Comparison of ENCODE assay signal across 17 cellular contexts in genomic region chr1:37549341-37549740, GRCh38. TPM values are rescaled to one million over a fixed set of nuclear protein-coding genes. Genes with fewer than 3 reads are reported as not detected.
A peak's percentile ranks its signal among the peaks of the same experiment; 100 is the strongest.
DNase-seq lines count a peak whose midpoint lies in the region; ATAC-seq and TF ChIP-seq lines count a peak whose summit lies in the region.
"Had no signal": no experiment of that assay in that cellular context is flagged by ENCODE, and none has a peak within 500 bp of the region (broad histone marks: within the 10 kb centered on the region; RNA-seq: fewer than 3 reads in every experiment).

No MANE protein-coding gene starts in this region.

- H3K4me1 ChIP-seq in Loucy (ENCODE audit: insufficient read depth, low read length, poor library complexity, severe bottlenecking): peaks cover 28% of the 10 kb centered on the region
- H3K4me1 ChIP-seq in trophoblast cell (ENCODE audit: control insufficient read depth in 1 of 2, insufficient read depth in 2 of 2, low read length in 2 of 2): peaks cover 2 to 8% of the 10 kb centered on the region in 2 experiments

- H3K36me3 Mint-ChIP-seq in activated T-cell treated with anti-CD3 and anti-CD28 coated beads, Interleukin-2, amount 50 U/mL, for 72 hours (ENCODE audit: insufficient read depth in 2 of 2): peaks cover 25 to 33% of the 10 kb centered on the region in 2 donors
- H3K36me3 Mint-ChIP-seq in effector memory CD8-positive, alpha-beta T cell (ENCODE audit: insufficient read depth): peaks cover 71% of the 10 kb centered on the region

- H3K14ac ChIP-seq in trophoblast cell (ENCODE audit: low read length): no peak overlapping the region

- no peak for DNase-seq in activated T-cell treated with anti-CD3 and anti-CD28 coated beads, Interleukin-2, amount 50 U/mL, for 72 hours
- no peak for DNase-seq in activated T-cell treated with anti-CD3 and anti-CD28 coated beads for 4 hours
- DNase-seq in effector memory CD8-positive, alpha-beta T cell: no peak
- no peak for DNase-seq in trophoblast cell
- DNase-seq in NCI-H510A treated with DMSO at 0.1 percent for 48 hours (lab: John Stamatoyannopoulos, UW): no peak
- no peak for DNase-seq in anterior cingulate cortex (lab: John Stamatoyannopoulos, UW)
- DNase-seq in HuH-7.5 (ENCODE audit: low spot score): no peak
- DNase-seq: activated effector memory CD4-positive, alpha-beta T cell treated with anti-CD3 and anti-CD28 coated beads, Interleukin-2, amount 50 U/mL, for 16 hours; CD8-positive, alpha-beta memory T cell; foreskin fibroblast; NCI-H1436 treated with DMSO at 0.1 percent for 48 hours; NCI-H2171; nucleus accumbens; WERI-Rb-1 had no signal

- no peak overlapping the region for H2AK5ac ChIP-seq in trophoblast cell (ENCODE audit: low read length)

- no peak overlapping the region for H2BK12ac ChIP-seq in trophoblast cell (ENCODE audit: low read length)

- H3K4me2 ChIP-seq in Loucy (ENCODE audit: low read depth, low read length, poor library complexity, severe bottlenecking) (peak overlapping the region; percentile 42), trophoblast cell (ENCODE audit: low read length) (no peak overlapping the region)

- H3K9me3 ChIP-seq in Loucy (ENCODE audit: insufficient read depth, low read depth, low read length) (no peaks in the 10 kb centered on the region), trophoblast cell (ENCODE audit: insufficient read depth, low read depth, low read length) (no peaks in the 10 kb centered on the region)
- H3K9me3 ChIP-seq: right atrium auricular region had no signal

- H3K36me3 ChIP-seq in Loucy (ENCODE audit: insufficient read depth, low read length) (peaks cover 39% of the 10 kb centered on the region; the same call in 1 of the 2 replicates), trophoblast cell (ENCODE audit: control insufficient read depth in 1 of 2, insufficient read depth in 2 of 2, low read length in 2 of 2) (peaks cover 27 to 43% of the 10 kb centered on the region in 2 experiments)

- H4K12ac ChIP-seq in trophoblast cell (ENCODE audit: low read depth, low read length): no peak overlapping the region

- peaks cover 26% of the 10 kb centered on the region for H4K20me1 ChIP-seq in Loucy (ENCODE audit: insufficient read depth, low read length, poor library complexity, severe bottlenecking)

- no peak overlapping the region for H3K4ac ChIP-seq in trophoblast cell (ENCODE audit: low read depth, low read length)

- no peak overlapping the region for H3K27ac ChIP-seq in trophoblast cell (ENCODE audit: low read depth, low read length)
- H3K27ac ChIP-seq: right atrium auricular region, RWPE1, WERI-Rb-1 had no signal

- WGBS in trophoblast cell (ENCODE audit: extremely low coverage, insufficient coverage, insufficient read length): no CpG with 5 or more reads among the region's 6 CpGs

- no peak overlapping the region for H4K91ac ChIP-seq in trophoblast cell (ENCODE audit: low read depth, low read length)

- no peak for ATAC-seq in activated T-cell treated with anti-CD3 and anti-CD28 coated beads, Interleukin-2, amount 50 U/mL, for 72 hours (replicated peaks in 1 of 2)
- no peak for ATAC-seq in effector memory CD8-positive, alpha-beta T cell (replicated peaks)

- no peak overlapping the region for H3K4me3 ChIP-seq in Loucy (ENCODE audit: low read length, poor library complexity, severe bottlenecking)
- H3K4me3 ChIP-seq in trophoblast cell (ENCODE audit: low read depth, low read length): no peak overlapping the region
- H3K4me3 ChIP-seq: right atrium auricular region had no signal

- peak overlapping the region; percentile 59 for H3K18ac ChIP-seq in trophoblast cell (ENCODE audit: low read length)

- H3K27ac Mint-ChIP-seq in activated T-cell treated with anti-CD3 and anti-CD28 coated beads, Interleukin-2, amount 50 U/mL, for 72 hours: peak overlapping the region; percentile 88
- peak overlapping the region; percentile 73 to 79 for H3K27ac Mint-ChIP-seq in effector memory CD8-positive, alpha-beta T cell

- H3K9ac ChIP-seq in Loucy (ENCODE audit: low read depth, low read length, poor library complexity, severe bottlenecking) (peak overlapping the region; percentile 15), trophoblast cell (ENCODE audit: low read length) (no peak overlapping the region)

- peaks cover 3% of the 10 kb centered on the region for H3K79me1 ChIP-seq in trophoblast cell (ENCODE audit: low read length)

- peaks cover 40% of the 10 kb centered on the region for H3K4me1 Mint-ChIP-seq in activated T-cell treated with anti-CD3 and anti-CD28 coated beads, Interleukin-2, amount 50 U/mL, for 72 hours (ENCODE audit: low read depth)
- H3K4me1 Mint-ChIP-seq in effector memory CD8-positive, alpha-beta T cell (ENCODE audit: low read depth in 2 of 2): peaks cover 30 to 53% of the 10 kb centered on the region in 2 donors

- no peak overlapping the region for H4K8ac ChIP-seq in trophoblast cell (ENCODE audit: low read depth, low read length)

- no peaks in the 10 kb centered on the region for H3K27me3 Mint-ChIP-seq in activated T-cell treated with anti-CD3 and anti-CD28 coated beads, Interleukin-2, amount 50 U/mL, for 72 hours (ENCODE audit: low read depth)
- H3K27me3 Mint-ChIP-seq in effector memory CD8-positive, alpha-beta T cell: no peaks in the 10 kb centered on the region
- H3K27me3 Mint-ChIP-seq: CD8-positive, alpha-beta memory T cell had no signal

- peak overlapping the region in 1 of 2 donors; percentile 63 for H3K4me3 Mint-ChIP-seq in activated T-cell treated with anti-CD3 and anti-CD28 coated beads, Interleukin-2, amount 50 U/mL, for 72 hours
- H3K4me3 Mint-ChIP-seq in effector memory CD8-positive, alpha-beta T cell: no peak overlapping the region

- peaks cover 52% of the 10 kb centered on the region for H3K79me2 ChIP-seq in Loucy (ENCODE audit: insufficient read depth, low read length)
- peaks cover 6% of the 10 kb centered on the region for H3K79me2 ChIP-seq in trophoblast cell (ENCODE audit: control insufficient read depth, insufficient read depth, low read length, poor library complexity)

- TF ChIP-seq CTCF in Loucy (conservative IDR thresholded peaks at IDR 0.05; ENCODE audit: low read length): no peak

- H3K9me2 ChIP-seq in Loucy (replicated peaks; ENCODE audit: low read depth, low read length): no peaks in the 10 kb centered on the region

- H2BK5ac ChIP-seq in trophoblast cell (ENCODE audit: low read depth, low read length, poor library complexity): no peak overlapping the region

- no peak overlapping the region for H3K23ac ChIP-seq in trophoblast cell (ENCODE audit: low read length)

- no peaks in the 10 kb centered on the region for H3K9me3 Mint-ChIP-seq in activated T-cell treated with anti-CD3 and anti-CD28 coated beads, Interleukin-2, amount 50 U/mL, for 72 hours
- no peaks in the 10 kb centered on the region for H3K9me3 Mint-ChIP-seq in effector memory CD8-positive, alpha-beta T cell
- H3K9me3 Mint-ChIP-seq: CD8-positive, alpha-beta memory T cell had no signal

- H2AFZ ChIP-seq in Loucy (ENCODE audit: low read length): no peak overlapping the region
- H2AFZ ChIP-seq in trophoblast cell (ENCODE audit: insufficient read depth, low read length, poor library complexity): no peak overlapping the region

- no peaks in the 10 kb centered on the region for H3F3A ChIP-seq in Loucy (ENCODE audit: low read depth)

- H3K27me3 ChIP-seq in Loucy (ENCODE audit: insufficient read depth, low read length, poor library complexity, severe bottlenecking) (no peaks in the 10 kb centered on the region), trophoblast cell (ENCODE audit: insufficient read depth, low read length) (no peaks in the 10 kb centered on the region)
- H3K27me3 ChIP-seq: right atrium auricular region had no signal

- H2BK120ac ChIP-seq in trophoblast cell (ENCODE audit: insufficient read depth, low read length, poor library complexity): no peak overlapping the region

RNA-seq across cellular contexts. Expression of gene SNIP1, which starts 4.8 kb away (rescaled TPM):
- total RNA-seq in activated T-cell treated with anti-CD3 and anti-CD28 coated beads, Interleukin-2, amount 50 U/mL, for 72 hours: 10 to 100 TPM; 26.5 to 29.1 TPM
- 7.2 and 7.8 TPM in 2 replicates for polyA plus RNA-seq in trophoblast cell (2013)

RNA-seq across cellular contexts. Expression of gene DNALI1, which starts 7.4 kb away (rescaled TPM):
- under 1 TPM; 0.41 to 0.81 TPM for total RNA-seq in activated T-cell treated with anti-CD3 and anti-CD28 coated beads, Interleukin-2, amount 50 U/mL, for 72 hours
- polyA plus RNA-seq in trophoblast cell (2013): 4.9 and 5.3 TPM in 2 replicates
- total RNA-seq: CD8-positive, alpha-beta memory T cell had no signal

RNA-seq across cellular contexts. Expression of gene MEAF6, which starts 34.8 kb away (rescaled TPM):
- 100 to 1,000 TPM; 105 to 108 TPM for total RNA-seq in activated T-cell treated with anti-CD3 and anti-CD28 coated beads, Interleukin-2, amount 50 U/mL, for 72 hours
- 29.0 and 30.8 TPM in 2 replicates for polyA plus RNA-seq in trophoblast cell (2013)

RNA-seq across cellular contexts. Expression of gene GNL2, which starts 46.4 kb away (rescaled TPM):
- total RNA-seq in activated T-cell treated with anti-CD3 and anti-CD28 coated beads, Interleukin-2, amount 50 U/mL, for 72 hours: 10 to 100 TPM; 47.3 to 52.9 TPM
- polyA plus RNA-seq in trophoblast cell (2013): 163 TPM in 2 replicates
